In genomic region chr3:15426579-15427118, GRCh38 we compare ENCODE assay signal across 8 cellular contexts. TPM values are rescaled to one million over a fixed set of nuclear protein-coding genes. Genes with fewer than 3 reads are reported as not detected.
DNase-seq lines count a peak whose midpoint lies in the region; ATAC-seq and TF ChIP-seq lines count a peak whose summit lies in the region.

No MANE protein-coding gene starts in this region.

- H4K20me1 ChIP-seq in DOHH2 (ENCODE audit: control insufficient read depth, insufficient read depth, low read depth, low read length) = peaks cover 15% of the 10 kb centered on the region

- ATAC-seq in Panc1 (no peak), HG03571 (IDR thresholded peaks at IDR 0.05; ENCODE audit: unreplicated experiment) (no peak), HG03045 (IDR thresholded peaks at IDR 0.05; ENCODE audit: unreplicated experiment) (no peak)

- H2AFZ ChIP-seq in parathyroid adenoma = peak overlapping the region; percentile 89

- peak overlapping the region; percentile 98 for H3K4me2 ChIP-seq in DOHH2 (ENCODE audit: low read length)
- peak overlapping the region; percentile 92 for H3K4me2 ChIP-seq in parathyroid adenoma (ENCODE audit: low read length)

- H3F3A ChIP-seq in DOHH2 (ENCODE audit: control insufficient read depth, insufficient read depth) = no peaks in the 10 kb centered on the region

- H3K36me3 ChIP-seq in DOHH2 (ENCODE audit: control insufficient read depth, low read length) (peaks cover 70% of the 10 kb centered on the region), Panc1 (ENCODE audit: control insufficient read depth, insufficient read depth, low read length) (peaks cover 12% of the 10 kb centered on the region; the same call in 1 of the 2 replicates), parathyroid adenoma (ENCODE audit: control insufficient read depth, insufficient read depth, low read length) (no peaks in the 10 kb centered on the region)

- H3K4me1 ChIP-seq in DOHH2 (ENCODE audit: control insufficient read depth, low read length) (peaks cover 31% of the 10 kb centered on the region), Panc1 (ENCODE audit: control insufficient read depth, insufficient read depth, low read length) (peaks cover 8% of the 10 kb centered on the region), parathyroid adenoma (peaks cover 8% of the 10 kb centered on the region)

- POLR2A ChIA-PET in Panc1 (lab: Charles Lee) = no interaction called here

- H3K4me3 ChIP-seq in DOHH2 (ENCODE audit: low read length) = peak overlapping the region; percentile 81
- peak overlapping the region; percentile 89 to 90 for H3K4me3 ChIP-seq in Panc1 (ENCODE audit: low read depth in 2 of 2, low read length in 2 of 2)
- peak overlapping the region; percentile 99 for H3K4me3 ChIP-seq in epithelial cell of proximal tubule (ENCODE audit: low read depth, low read length)
- H3K4me3 ChIP-seq in parathyroid adenoma (ENCODE audit: low read depth, low read length) = peak overlapping the region; percentile 95

- intact Hi-C loops in Panc1 (cut with micrococcal nuclease; ENCODE audit: unreplicated experiment) = no loop called here

- DNase-seq in Panc1 (ENCODE audit: low read depth, low spot score) (no peak), epithelial cell of proximal tubule (ENCODE audit: low read depth) (no peak), hippocampal formation (lab: John Stamatoyannopoulos, UW) (no peak), NCI-H2107 (lab: John Stamatoyannopoulos, UW) (no peak)

- peak overlapping the region; percentile 14 for H3K9ac ChIP-seq in parathyroid adenoma

- in situ Hi-C loops in Panc1 (cut with HindIII; ENCODE audit: low pct_unique_long_range_greater_than_20kb, low sequenced_read_pairs) = no loop called here

- BruUV-seq in Panc1 (replicated peaks; lab: Mats Ljungman, UMichigan) = no TSS peak

- H3K9me3 ChIP-seq in DOHH2 (ENCODE audit: control insufficient read depth, insufficient read depth, low read length) (no peaks in the 10 kb centered on the region), Panc1 (ENCODE audit: control insufficient read depth, insufficient read depth, low read depth, low read length) (no peaks in the 10 kb centered on the region), parathyroid adenoma (ENCODE audit: control insufficient read depth, low read length) (no peaks in the 10 kb centered on the region)

- CTCF ChIA-PET in Panc1 (lab: Charles Lee) = no interaction called here

- H3K27me3 ChIP-seq in DOHH2 (ENCODE audit: control insufficient read depth, low read length) = no peaks in the 10 kb centered on the region
- H3K27me3 ChIP-seq in Panc1 (ENCODE audit: control insufficient read depth, insufficient read depth, low read length) = no peaks in the 10 kb centered on the region
- H3K27me3 ChIP-seq in parathyroid adenoma (ENCODE audit: control insufficient read depth, insufficient read depth, low read length) = no peaks in the 10 kb centered on the region

- peaks cover 68% of the 10 kb centered on the region for H3K79me2 ChIP-seq in DOHH2 (ENCODE audit: control insufficient read depth, low read length)
- H3K79me2 ChIP-seq in parathyroid adenoma = peaks cover 15% of the 10 kb centered on the region

- H3K9me2 ChIP-seq in DOHH2 (replicated peaks; ENCODE audit: control insufficient read depth, low read length) = no peaks in the 10 kb centered on the region

- H3K27ac ChIP-seq in DOHH2 (ENCODE audit: low read depth, low read length) = peak overlapping the region; percentile 29; the same call in 1 of the 2 replicates
- H3K27ac ChIP-seq in Panc1 (ENCODE audit: low read length) = peak overlapping the region; percentile 88
- H3K27ac ChIP-seq in parathyroid adenoma = peak overlapping the region; percentile 42

- TF ChIP-seq CTCF in DOHH2 (IDR thresholded peaks at IDR 0.05; ENCODE audit: low read depth, low read length, poor library complexity, severe bottlenecking) = no peak
- no peak for TF ChIP-seq CTCF in Panc1 (IDR thresholded peaks at IDR 0.05)
- no peak for TF ChIP-seq CTCF in epithelial cell of proximal tubule (conservative IDR thresholded peaks at IDR 0.05; ENCODE audit: low read depth, low read length)
- no peak for TF ChIP-seq CTCF in parathyroid adenoma (IDR thresholded peaks at IDR 0.05)

RNA-seq across cellular contexts. Expression of gene METTL6, which starts 0.7 kb away (rescaled TPM):
- total RNA-seq in Panc1 (2021; ENCODE audit: unreplicated experiment) (16.5 TPM), epithelial cell of proximal tubule (13.0 and 17.7 TPM in 2 replicates)
- polyA plus RNA-seq in Panc1 (2012; ENCODE audit: insufficient read length) = 10.1 TPM

RNA-seq across cellular contexts. Expression of gene EAF1, which starts 0.7 kb away (rescaled TPM):
- total RNA-seq in Panc1 (2021; ENCODE audit: unreplicated experiment) = 16.1 TPM
- polyA plus RNA-seq in Panc1 (2012; ENCODE audit: insufficient read length) = 12.2 TPM
- total RNA-seq in epithelial cell of proximal tubule = 16.3 and 19.1 TPM in 2 replicates

Comparison
In these comparisons a context has a peak if more than half of its experiments do, and no peak if none do; other contexts are left out.
1. H3K27ac ChIP-seq: peak in every context shown above with its lines; median percentile 88 in Panc1; 42 in parathyroid adenoma; 29 in DOHH2.